Comparison of ENCODE assay signal across 21 cellular contexts in the genomic region with DNA sequence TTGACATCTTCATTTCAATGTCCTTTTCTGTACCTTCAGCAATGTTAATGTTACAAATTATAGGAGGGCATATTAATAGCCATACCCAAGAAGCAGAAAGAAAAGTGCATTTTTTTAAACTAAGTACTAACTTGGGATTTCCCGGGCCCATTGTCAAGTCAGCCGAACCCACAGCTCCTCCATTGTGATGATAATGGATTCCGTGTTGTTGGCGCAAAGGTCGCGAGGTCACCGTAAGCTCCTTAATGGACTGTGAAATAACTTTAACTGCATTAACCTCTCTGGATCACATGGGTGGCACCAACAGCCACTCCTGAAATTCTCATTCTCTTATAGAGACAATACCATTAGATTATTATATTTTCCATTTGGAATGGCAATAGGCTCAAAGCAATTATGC.
A peak's percentile ranks its signal among the peaks of the same experiment; 100 is the strongest.
DNase-seq lines count a peak whose midpoint lies in the region; ATAC-seq, FAIRE-seq and TF ChIP-seq lines count a peak whose summit lies in the region.
"Had no signal": no experiment of that assay in that cellular context is flagged by ENCODE, and none has a peak within 500 bp of the region (broad histone marks: within the 10 kb centered on the region; RNA-seq: fewer than 3 reads in every experiment).

No MANE protein-coding gene starts in this region.

- no peak overlapping the region for H3K14ac ChIP-seq in H1 (ENCODE audit: insufficient read length)

- DNase-seq in HAP-1 (ENCODE audit: low spot score in 2 of 2) (peak; percentile 86 to 97), H1 (ENCODE audit: low read depth in 1 of 2, low spot score in 2 of 2) (peak in 1 of 2 experiments; percentile 33), retina (peak; percentile 22), SIG-M5 treated with dmso at 0.1 percent for 504 hours (lab: John Stamatoyannopoulos, UW; ENCODE audit: unreplicated experiment) (no peak)
- DNase-seq: Calu3; CD8-positive, alpha-beta T cell; DMS79; Kasumi-1; MG63; NCI-H1048; NCI-H1436; NCI-H1930; NCI-H226; NCI-H524; PC-9; SJCRH30 had no signal

- H3K23me2 ChIP-seq in H1 (ENCODE audit: low read depth, low read length) = no peaks in the 10 kb centered on the region

- no peak overlapping the region for H2AFZ ChIP-seq in H1 (ENCODE audit: low read length)
- H2AFZ ChIP-seq: PC-9 had no signal

- in situ Hi-C loops in HAP-1 (cut with MboI; ENCODE audit: low sequenced_read_pairs) = no loop called here

- H3K9me3 ChIP-seq in HAP-1 (no peaks in the 10 kb centered on the region), H1 (ENCODE audit: insufficient read depth in 2 of 2, low read depth in 1 of 2, low read length in 1 of 2) (no peaks in the 10 kb centered on the region), iPS-20b (ENCODE audit: insufficient read depth, low read depth, low read length) (no peaks in the 10 kb centered on the region)
- H3K9me3 ChIP-seq: MG63, SJCRH30 had no signal

- 1% methylated on average over 7 of the region's 7 CpGs; no CpG with 5 or more reads in 1 of the 2 experiments for WGBS in H1 (ENCODE audit: extremely low coverage in 1 of 2, insufficient coverage in 1 of 2, insufficient read length in 1 of 2, insufficient replicate concordance in 2 of 2, low coverage in 1 of 2, low lambda C conversion rate in 2 of 2, missing lambda C conversion rate in 1 of 2), 2 experiments

- H4K5ac ChIP-seq in H1 (ENCODE audit: insufficient read length, low read depth, low read length) = peak overlapping the region; percentile 30

- H3K9ac ChIP-seq in H1 (replicated peaks in 1 of 4; ENCODE audit: extremely low read depth in 1 of 4, low read depth in 3 of 4, low read length in 3 of 4) (no peak overlapping the region), iPS-20b (ENCODE audit: low read depth, low read length) (no peak overlapping the region)
- H3K9ac ChIP-seq: BLaER1 had no signal

- no peak overlapping the region for H3K23ac ChIP-seq in H1 (ENCODE audit: insufficient read length)

- H3K4me1 ChIP-seq in HAP-1 (peaks cover 47% of the 10 kb centered on the region), H1 (replicated peaks in 1 of 4; ENCODE audit: control insufficient read depth in 3 of 4, insufficient read depth in 4 of 4, low read length in 3 of 4) (peaks cover 0 to 20% (median 2%) of the 10 kb centered on the region in 4 experiments; a peak in 4 of 7 replicates), iPS-20b (ENCODE audit: insufficient read depth, low read length) (peaks cover 17% of the 10 kb centered on the region; the same call in 1 of the 2 replicates)
- H3K4me1 ChIP-seq: BLaER1, SJCRH30 had no signal

- no peaks in the 10 kb centered on the region for H3K79me1 ChIP-seq in H1 (ENCODE audit: low read depth, low read length)

- no peaks in the 10 kb centered on the region for H3K79me2 ChIP-seq in H1 (ENCODE audit: control insufficient read depth in 1 of 2, insufficient read depth in 2 of 2, low read length in 2 of 2)

- no peak overlapping the region for H2BK20ac ChIP-seq in H1 (ENCODE audit: low read length)

- H3K4me3 ChIP-seq in HAP-1 (no peak overlapping the region), H1 (ENCODE audit: extremely low read depth in 1 of 4, insufficient read depth in 2 of 4, low read depth in 3 of 4, low read length in 4 of 4) (peak overlapping the region in 1 of 4 experiments; percentile 35; a peak in 1 of 8 replicates), iPS-20b (ENCODE audit: low read length) (peak overlapping the region; percentile 42; the same call in 1 of the 2 replicates)
- H3K4me3 ChIP-seq: BLaER1, MG63, PC-9, SJCRH30 had no signal

- H4K91ac ChIP-seq in H1 (replicated peaks; ENCODE audit: insufficient read length, low read length) = no peak overlapping the region

- no peak for TF ChIP-seq POLR2A in H1 (IDR thresholded peaks at IDR 0.05; ENCODE audit: control extremely low read depth in 1 of 2, low read depth in 2 of 2, low read length in 2 of 2)

- CTCF ChIA-PET in H1 (lab: Charles Lee; ENCODE audit: partially characterized antibody) = interaction anchor here (0.7 to 1.3 kb wide), 2 partner anchors 21 to 131 kb away, joined by 3 read pairs; no protein-coding TSS in a partner anchor

- no peaks in the 10 kb centered on the region for H3K27me3 ChIP-seq in HAP-1 (ENCODE audit: low read depth)
- no peaks in the 10 kb centered on the region for H3K27me3 ChIP-seq in H1 (replicated peaks in 1 of 4; ENCODE audit: control insufficient read depth in 3 of 4, extremely low read depth in 1 of 4, insufficient read depth in 3 of 4, low read length in 3 of 4)
- no peaks in the 10 kb centered on the region; the same call in 1 of the 2 replicates for H3K27me3 ChIP-seq in iPS-20b (ENCODE audit: insufficient read depth, low read length)
- H3K27me3 ChIP-seq: BLaER1, MG63 had no signal

- no peak for TF ChIP-seq CTCF in H1 (IDR thresholded peaks at IDR 0.05; ENCODE audit: control extremely low read depth in 1 of 3, insufficient read depth in 1 of 3, low read depth in 1 of 3, low read length in 3 of 3)

- no peaks in the 10 kb centered on the region for H3K36me3 ChIP-seq in HAP-1 (replicated peaks)
- H3K36me3 ChIP-seq in H1 (ENCODE audit: control insufficient read depth in 2 of 4, insufficient read depth in 4 of 4, low read length in 3 of 4) = no peaks in the 10 kb centered on the region
- no peaks in the 10 kb centered on the region for H3K36me3 ChIP-seq in iPS-20b (ENCODE audit: insufficient read depth, low read depth, low read length)
- H3K36me3 ChIP-seq: BLaER1, MG63, SJCRH30 had no signal

- TF ChIP-seq EP300 in H1 (IDR thresholded peaks at IDR 0.05; ENCODE audit: borderline replicate concordance in 1 of 2, low read depth in 2 of 2, low read length in 2 of 2) = peak in 1 of 2 experiments; percentile 19; a peak in 1 of 3 replicates

- H2BK120ac ChIP-seq in H1 (replicated peaks; ENCODE audit: low read depth, low read length) = no peak overlapping the region

- TF ChIP-seq RAD21 in H1 (IDR thresholded peaks at IDR 0.05 in 1 of 2, conservative IDR thresholded peaks at IDR 0.05 in 1 of 2; ENCODE audit: low read depth in 2 of 2, low read length in 2 of 2) = no peak

- no peak overlapping the region for H2AK5ac ChIP-seq in H1 (ENCODE audit: low read depth, low read length)

- no peak overlapping the region for H2BK15ac ChIP-seq in H1 (ENCODE audit: low read length)

- FAIRE-seq in H1 (lab: Jason Lieb, UNC) = peak; percentile 85

- H3K56ac ChIP-seq in H1 (replicated peaks; ENCODE audit: insufficient read length, low read depth, low read length) = no peak overlapping the region

- POLR2A ChIA-PET in H1 (lab: Charles Lee; ENCODE audit: partially characterized antibody) = no interaction called here

- no peak overlapping the region for H4K8ac ChIP-seq in H1 (ENCODE audit: extremely low read depth, insufficient read depth, low read length)

- H3K4me2 ChIP-seq in H1 (ENCODE audit: insufficient read depth in 1 of 2, low read depth in 2 of 2, low read length in 2 of 2) = peak overlapping the region; percentile 22 to 35; a peak in 2 of 4 replicates
- H3K4me2 ChIP-seq: BLaER1, PC-9 had no signal

- no peak for ATAC-seq in HG03175 (IDR thresholded peaks at IDR 0.05; ENCODE audit: unreplicated experiment)
- ATAC-seq in HG02678 (IDR thresholded peaks at IDR 0.05; ENCODE audit: unreplicated experiment) = no peak
- ATAC-seq: CD8-positive, alpha-beta T cell had no signal

- no peak overlapping the region; the same call in 1 of the 2 replicates for H3K18ac ChIP-seq in H1 (ENCODE audit: extremely low read depth, low read length)

- no peak overlapping the region for H3K4ac ChIP-seq in H1 (replicated peaks; ENCODE audit: insufficient read length, low read depth, low read length)

- no peak overlapping the region for H2BK5ac ChIP-seq in H1 (ENCODE audit: low read depth, low read length)

- no peak overlapping the region for H3K27ac ChIP-seq in H1 (ENCODE audit: low read depth, low read length)
- no peak overlapping the region for H3K27ac ChIP-seq in iPS-20b (ENCODE audit: low read length)
- H3K27ac ChIP-seq: BLaER1, PC-9, RWPE1, SJCRH30 had no signal

- H2BK12ac ChIP-seq in H1 (ENCODE audit: low read depth, low read length) = no peak overlapping the region

- H4K20me1 ChIP-seq in H1 (replicated peaks in 1 of 2; ENCODE audit: control insufficient read depth in 1 of 2, insufficient read depth in 2 of 2, low read length in 2 of 2) = no peaks in the 10 kb centered on the region
- H4K20me1 ChIP-seq: BLaER1 had no signal

TF ChIP-seq in H1, 55 proteins besides CTCF, POLR2A, EP300 and RAD21 (continues in another document):
- no peak for TF ChIP-seq HDAC6 (IDR thresholded peaks at IDR 0.05; ENCODE audit: low read depth, low read length)
- no peak for TF ChIP-seq GTF2F1 (IDR thresholded peaks at IDR 0.05; ENCODE audit: borderline replicate concordance, low read depth, low read length)
- no peak for TF ChIP-seq SAP30 (IDR thresholded peaks at IDR 0.05; ENCODE audit: insufficient read depth, insufficient replicate concordance, low read length)
- TF ChIP-seq MAFK (IDR thresholded peaks at IDR 0.05; ENCODE audit: low read depth, low read length) = no peak
- no peak for TF ChIP-seq CBX8 (IDR thresholded peaks at IDR 0.05; ENCODE audit: borderline replicate concordance, low read depth, low read length)
- 0 out of 2 replicates have a peak, but pooled peaks have one; percentile 19 for TF ChIP-seq SP1 (IDR thresholded peaks at IDR 0.05; ENCODE audit: low read depth, low read length)
- 0 out of 4 replicates have a peak, but pooled peaks of 1 of the 2 experiments have one; percentile 38 for TF ChIP-seq HDAC2 (IDR thresholded peaks at IDR 0.05; ENCODE audit: borderline replicate concordance in 1 of 2, low read depth in 2 of 2, low read length in 2 of 2)
- TF ChIP-seq TAF1 (IDR thresholded peaks at IDR 0.05; ENCODE audit: low read depth, low read length) = no peak
- 0 out of 2 replicates have a peak, but pooled peaks have one; percentile 22 for TF ChIP-seq TEAD4 (IDR thresholded peaks at IDR 0.05; ENCODE audit: low read depth, low read length)
- TF ChIP-seq CEBPB (IDR thresholded peaks at IDR 0.05; ENCODE audit: low read depth, low read length) = no peak
- no peak for TF ChIP-seq FOSL1 (IDR thresholded peaks at IDR 0.05; ENCODE audit: insufficient read depth, low read depth, low read length)
- TF ChIP-seq ASH2L (IDR thresholded peaks at IDR 0.05; ENCODE audit: low read length) = no peak
- no peak for TF ChIP-seq SP4 (IDR thresholded peaks at IDR 0.05; ENCODE audit: low read length)
- TF ChIP-seq, protein P1, sequence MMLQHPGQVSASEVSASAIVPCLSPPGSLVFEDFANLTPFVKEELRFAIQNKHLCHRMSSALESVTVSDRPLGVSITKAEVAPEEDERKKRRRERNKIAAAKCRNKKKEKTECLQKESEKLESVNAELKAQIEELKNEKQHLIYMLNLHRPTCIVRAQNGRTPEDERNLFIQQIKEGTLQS (IDR thresholded peaks at IDR 0.05; ENCODE audit: insufficient read depth, low read depth, low read length) = no peak
- TF ChIP-seq, protein P2, sequence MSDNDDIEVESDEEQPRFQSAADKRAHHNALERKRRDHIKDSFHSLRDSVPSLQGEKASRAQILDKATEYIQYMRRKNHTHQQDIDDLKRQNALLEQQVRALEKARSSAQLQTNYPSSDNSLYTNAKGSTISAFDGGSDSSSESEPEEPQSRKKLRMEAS (IDR thresholded peaks at IDR 0.05) = no peak
- no peak for TF ChIP-seq EGR1 (IDR thresholded peaks at IDR 0.05; ENCODE audit: borderline replicate concordance, low read depth, low read length)
- no peak for TF ChIP-seq SP2 (IDR thresholded peaks at IDR 0.05; ENCODE audit: low read length)
